In the genomic region with DNA sequence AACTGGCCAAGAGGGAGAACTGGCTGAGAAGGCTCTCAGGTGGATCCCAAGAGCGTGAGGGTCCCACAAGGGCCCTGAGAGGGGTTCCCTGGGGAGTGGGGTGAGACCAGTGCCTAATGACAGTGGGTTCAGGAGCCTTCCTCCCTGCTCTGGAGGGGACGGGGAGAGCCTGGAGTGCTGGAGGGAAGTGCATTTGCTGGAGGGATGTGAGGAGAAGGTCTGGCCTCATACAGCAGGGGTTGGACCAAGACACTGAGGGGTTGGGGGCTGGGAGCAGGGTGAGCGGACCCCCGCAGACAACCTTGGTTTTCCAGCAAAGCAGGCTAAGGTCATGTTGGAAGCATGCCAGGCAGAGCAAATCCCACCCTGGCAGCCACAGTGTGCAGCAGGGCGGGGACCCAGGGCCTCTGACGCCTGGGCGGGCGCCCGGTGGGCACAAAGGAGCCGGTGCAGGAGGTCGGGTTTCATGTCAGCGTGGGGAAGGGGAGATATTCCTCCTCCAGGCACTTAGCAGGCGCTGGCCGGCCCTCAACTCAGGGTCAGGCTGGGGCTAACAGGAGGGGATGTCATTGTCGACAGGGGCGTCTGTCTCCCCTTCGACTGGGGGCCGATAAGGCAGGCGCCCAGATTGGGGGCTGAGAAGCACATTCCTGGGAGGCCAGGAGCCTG, we compare ENCODE assay signal across 29 cellular contexts. TPM values are rescaled to one million over a fixed set of nuclear protein-coding genes. Genes with fewer than 3 reads are reported as not detected.
DNase-seq lines count a peak whose midpoint lies in the region; ATAC-seq and TF ChIP-seq lines count a peak whose summit lies in the region.
"Had no signal": no experiment of that assay in that cellular context is flagged by ENCODE, and none has a peak within 500 bp of the region (broad histone marks: within the 10 kb centered on the region; RNA-seq: fewer than 3 reads in every experiment).

No MANE protein-coding gene starts in this region.

- H3K9ac ChIP-seq in mesenchymal stem cell (ENCODE audit: low read length): no peak overlapping the region

- no peaks in the 10 kb centered on the region for H3K79me1 ChIP-seq in mesenchymal stem cell (replicated peaks; ENCODE audit: low read length, poor library complexity, severe bottlenecking)

- H3K23ac ChIP-seq in mesenchymal stem cell (ENCODE audit: low read length in 2 of 2): no peak overlapping the region

- CTCF ChIA-PET in activated B cell treated with CpG ODN at 0.5 μM for 24 hours (lab: Charles Lee): no interaction called here

- no peak overlapping the region for H3K14ac ChIP-seq in mesenchymal stem cell (ENCODE audit: low read length in 2 of 2)

- H3K36me3 Mint-ChIP-seq in activated B cell treated with CpG ODN at 0.5 μM for 24 hours (ENCODE audit: low read depth): no peaks in the 10 kb centered on the region
- peaks cover 27% of the 10 kb centered on the region for H3K36me3 Mint-ChIP-seq in stimulated activated effector memory CD8-positive, alpha-beta T cell treated with anti-CD3 and anti-CD28 coated beads, Interleukin-12 subunit alpha, Interleukin-12 subunit beta, amount 100 ng/mL, for 72 hours

- peak overlapping the region; percentile 50 for H2BK120ac ChIP-seq in mesenchymal stem cell (ENCODE audit: low read depth, low read length)

- intact Hi-C loops in heart right ventricle (cut with DNase I): loop anchor here in 4 of 10 donors (5.0 to 10.0 kb wide), 4 partner anchors 55 to 217 kb away; a partner anchor contains a TSS
- intact Hi-C loops in activated B cell treated with CpG ODN at 0.5 μM for 24 hours (cut with micrococcal nuclease): loop anchor here (10.0 kb wide), 1 partner anchor 437 kb away; no protein-coding TSS in a partner anchor
- intact Hi-C loops in stomach (cut with DNase I; ENCODE audit: low total_unique reads): loop anchor here (10.0 kb wide), 1 partner anchor 307 kb away; no protein-coding TSS in a partner anchor

- no peak overlapping the region for H4K8ac ChIP-seq in mesenchymal stem cell (ENCODE audit: low read length)

- no peak overlapping the region for H3K4ac ChIP-seq in mesenchymal stem cell (ENCODE audit: low read depth in 1 of 2, low read length in 2 of 2)

- H3K27me3 ChIP-seq in cardiac muscle cell: no peaks in the 10 kb centered on the region
- H3K27me3 ChIP-seq in heart right ventricle: no peaks in the 10 kb centered on the region
- H3K27me3 ChIP-seq in mesenchymal stem cell (ENCODE audit: control insufficient read depth in 1 of 2, insufficient read depth in 1 of 2, low read length in 2 of 2): peaks cover 0 to 11% of the 10 kb centered on the region in 2 experiments
- H3K27me3 ChIP-seq in stomach: no peaks in the 10 kb centered on the region
- H3K27me3 ChIP-seq: body of pancreas, ovary, thyroid gland had no signal

- H3K27me3 Mint-ChIP-seq in activated B cell treated with CpG ODN at 0.5 μM for 24 hours: no peaks in the 10 kb centered on the region
- H3K27me3 Mint-ChIP-seq: activated T-cell treated with anti-CD3 and anti-CD28 coated beads, Interleukin-2, amount 50 U/mL, for 24 hours had no signal

- H2BK12ac ChIP-seq in mesenchymal stem cell (ENCODE audit: low read length in 2 of 2): no peak overlapping the region

- H3K4me2 ChIP-seq in mesenchymal stem cell (ENCODE audit: low read length, poor library complexity, severe bottlenecking): no peak overlapping the region
- H3K4me2 ChIP-seq: PC-9 had no signal

- H3K27ac Mint-ChIP-seq in activated B cell treated with CpG ODN at 0.5 μM for 24 hours: peak overlapping the region; percentile 95
- H3K27ac Mint-ChIP-seq in stimulated activated effector memory CD8-positive, alpha-beta T cell treated with anti-CD3 and anti-CD28 coated beads, Interleukin-12 subunit alpha, Interleukin-12 subunit beta, amount 100 ng/mL, for 72 hours: peak overlapping the region; percentile 50
- H3K27ac Mint-ChIP-seq: activated T-cell treated with anti-CD3 and anti-CD28 coated beads, Interleukin-2, amount 50 U/mL, for 24 hours; stimulated activated naive CD8-positive, alpha-beta T cell treated with anti-CD3 and anti-CD28 coated beads, Interleukin-15, Interleukin-2, amounts not matched to agents 100 ng/mL and 50 ng/mL, for 24 hours had no signal

- H3K4me1 ChIP-seq in cardiac muscle cell (ENCODE audit: low read depth) (peaks cover 49% of the 10 kb centered on the region), heart right ventricle (peaks cover 25 to 67% (median 51%) of the 10 kb centered on the region in 9 donors), mesenchymal stem cell (ENCODE audit: control insufficient read depth, insufficient read depth, low read depth, low read length) (peaks cover 40% of the 10 kb centered on the region), stomach (peaks cover 22 to 61% (median 45%) of the 10 kb centered on the region in 4 donors)

- 68 to 78% methylated on average over 19 of the region's 19 CpGs for WGBS in heart right ventricle, 2 donors
- WGBS in mesenchymal stem cell: 77% methylated on average over 19 of the region's 19 CpGs
- 65 to 89% (median 79%) methylated on average over 10 to 19 of the region's 19 CpGs for WGBS in stomach, 5 donors

- peak overlapping the region; percentile 20 for H4K91ac ChIP-seq in mesenchymal stem cell (ENCODE audit: low read length)

- H3K27ac ChIP-seq in cardiac muscle cell (peak overlapping the region; percentile 92), heart right ventricle (no peak overlapping the region), mesenchymal stem cell (ENCODE audit: low read length, poor library complexity, severe bottlenecking) (no peak overlapping the region), stomach (no peak overlapping the region)
- H3K27ac ChIP-seq: body of pancreas, epithelial cell of prostate, ovary, PC-9, thyroid gland had no signal

- TF ChIP-seq CTCF in cardiac muscle cell (IDR thresholded peaks at IDR 0.05; ENCODE audit: low read depth, low read length) (no peak), heart right ventricle (IDR thresholded peaks at IDR 0.05) (no peak), activated B cell treated with CpG ODN at 0.5 μM for 24 hours (IDR thresholded peaks at IDR 0.05) (no peak), stomach (IDR thresholded peaks at IDR 0.05) (no peak)

- no peaks in the 10 kb centered on the region for H3K36me3 ChIP-seq in cardiac muscle cell
- peaks cover 0 to 3% (median 0%) of the 10 kb centered on the region in 9 donors for H3K36me3 ChIP-seq in heart right ventricle
- H3K36me3 ChIP-seq in mesenchymal stem cell (ENCODE audit: control insufficient read depth in 1 of 2, insufficient read depth in 2 of 2, low read depth in 1 of 2, low read length in 2 of 2): peaks cover 11 to 14% of the 10 kb centered on the region in 2 experiments
- H3K36me3 ChIP-seq in stomach: peaks cover 0 to 4% (median 1%) of the 10 kb centered on the region in 4 donors
- H3K36me3 ChIP-seq: ovary, thyroid gland had no signal

- no peaks in the 10 kb centered on the region for H3K9me3 Mint-ChIP-seq in activated B cell treated with CpG ODN at 0.5 μM for 24 hours
- H3K9me3 Mint-ChIP-seq in stimulated activated effector memory CD8-positive, alpha-beta T cell treated with anti-CD3 and anti-CD28 coated beads, Interleukin-12 subunit alpha, Interleukin-12 subunit beta, amount 100 ng/mL, for 72 hours: no peaks in the 10 kb centered on the region
- H3K9me3 Mint-ChIP-seq: activated T-cell treated with anti-CD3 and anti-CD28 coated beads, Interleukin-2, amount 50 U/mL, for 24 hours; stimulated activated naive CD8-positive, alpha-beta T cell treated with anti-CD3 and anti-CD28 coated beads, Interleukin-15, Interleukin-2, amounts not matched to agents 100 ng/mL and 50 ng/mL, for 24 hours had no signal

- H3K4me3 ChIP-seq in cardiac muscle cell (no peak overlapping the region), heart right ventricle (no peak overlapping the region), mesenchymal stem cell (ENCODE audit: insufficient read depth in 1 of 2, low read depth in 1 of 2, low read length in 2 of 2) (no peak overlapping the region), stomach (no peak overlapping the region)
- H3K4me3 ChIP-seq: body of pancreas, lung, ovary, PC-9, thyroid gland had no signal

- H3K4me1 Mint-ChIP-seq in activated B cell treated with CpG ODN at 0.5 μM for 24 hours: peaks cover 84% of the 10 kb centered on the region
- H3K4me1 Mint-ChIP-seq in stimulated activated effector memory CD8-positive, alpha-beta T cell treated with anti-CD3 and anti-CD28 coated beads, Interleukin-12 subunit alpha, Interleukin-12 subunit beta, amount 100 ng/mL, for 72 hours: peaks cover 34% of the 10 kb centered on the region

- POLR2A ChIA-PET in activated B cell treated with CpG ODN at 0.5 μM for 24 hours (lab: Charles Lee): interaction anchor here (0.5 kb wide), 1 partner anchor 84 kb away, joined by 4 read pairs; no protein-coding TSS in a partner anchor

- H2BK5ac ChIP-seq in mesenchymal stem cell (ENCODE audit: low read depth, low read length, poor library complexity, severe bottlenecking): no peak overlapping the region

- no peak overlapping the region for H3K18ac ChIP-seq in mesenchymal stem cell (ENCODE audit: low read depth in 1 of 2, low read length in 2 of 2)

- TF ChIP-seq EP300 in stomach (IDR thresholded peaks at IDR 0.05): no peak

- ATAC-seq in heart right ventricle (no peak), activated B cell treated with CpG ODN at 0.5 μM for 24 hours (ENCODE audit: low read depth) (no peak), esophagus mucosa (no peak)
- ATAC-seq in stimulated activated effector memory CD8-positive, alpha-beta T cell treated with anti-CD3 and anti-CD28 coated beads, Interleukin-12 subunit alpha, Interleukin-12 subunit beta, amount 100 ng/mL, for 72 hours: no peak
- ATAC-seq: body of pancreas, sciatic nerve had no signal

- H3K9me3 ChIP-seq in cardiac muscle cell (ENCODE audit: low read depth): no peaks in the 10 kb centered on the region
- no peaks in the 10 kb centered on the region for H3K9me3 ChIP-seq in heart right ventricle
- no peaks in the 10 kb centered on the region for H3K9me3 ChIP-seq in mesenchymal stem cell (ENCODE audit: control insufficient read depth, low read length)
- no peaks in the 10 kb centered on the region for H3K9me3 ChIP-seq in stomach
- H3K9me3 ChIP-seq: body of pancreas, ovary, thyroid gland had no signal

- TF ChIP-seq POLR2A in stomach (IDR thresholded peaks at IDR 0.05): no peak

- DNase-seq in cardiac muscle cell (ENCODE audit: low read depth in 1 of 2, low spot score in 1 of 2): peak in 1 of 2 donors; percentile 90
- no peak for DNase-seq in heart right ventricle
- no peak for DNase-seq in activated B cell treated with CpG ODN at 0.5 μM for 24 hours
- DNase-seq in mesenchymal stem cell: no peak
- no peak for DNase-seq in stimulated activated effector memory CD8-positive, alpha-beta T cell treated with anti-CD3 and anti-CD28 coated beads, Interleukin-12 subunit alpha, Interleukin-12 subunit beta, amount 100 ng/mL, for 72 hours (ENCODE audit: low spot score in 2 of 2)
- DNase-seq in stomach: no peak
- no peak for DNase-seq in NCI-H524 treated with DMSO at 0.1 percent for 48 hours (lab: John Stamatoyannopoulos, UW)
- DNase-seq: activated CD4-positive, CD25-positive, alpha-beta regulatory T cell treated with anti-CD3 and anti-CD28 coated beads, Interleukin-2, amount 50 U/mL, for 72 hours; activated CD8-positive, alpha-beta memory T cell treated with anti-CD3 and anti-CD28 coated beads for 24 hours; activated T-cell treated with anti-CD3 and anti-CD28 coated beads, Interleukin-2, amount 50 U/mL, for 24 hours; body of pancreas; C1 segment of cervical spinal cord; DND-41; effector CD4-positive, alpha-beta T cell; H9; Kasumi-1; MV-4-11; NCI-H1930; NCI-H446; ovary; PC-9; SIG-M5; stimulated activated CD4-positive, alpha-beta T cell treated with anti-CD3 and anti-CD28 coated beads, Interleukin-4, amount 100 ng/mL, for 4 hours; thyroid gland had no signal

- no peak overlapping the region for H2AK5ac ChIP-seq in mesenchymal stem cell (ENCODE audit: low read length, severe bottlenecking)

- H2BK15ac ChIP-seq in mesenchymal stem cell (ENCODE audit: low read depth, poor library complexity, severe bottlenecking): peak overlapping the region; percentile 26

- H2AFZ ChIP-seq in mesenchymal stem cell (ENCODE audit: low read depth, low read length): no peak overlapping the region
- H2AFZ ChIP-seq: PC-9 had no signal

- no peak overlapping the region for H3K4me3 Mint-ChIP-seq in activated B cell treated with CpG ODN at 0.5 μM for 24 hours
- no peak overlapping the region for H3K4me3 Mint-ChIP-seq in stimulated activated effector memory CD8-positive, alpha-beta T cell treated with anti-CD3 and anti-CD28 coated beads, Interleukin-12 subunit alpha, Interleukin-12 subunit beta, amount 100 ng/mL, for 72 hours
- H3K4me3 Mint-ChIP-seq: activated T-cell treated with anti-CD3 and anti-CD28 coated beads, Interleukin-2, amount 50 U/mL, for 24 hours; stimulated activated naive CD8-positive, alpha-beta T cell treated with anti-CD3 and anti-CD28 coated beads, Interleukin-15, Interleukin-2, amounts not matched to agents 100 ng/mL and 50 ng/mL, for 24 hours had no signal

RNA-seq across cellular contexts. Expression of a gene that starts 3.1 kb away (rescaled TPM):
- total RNA-seq in cardiac muscle cell (18.0 and 46.9 TPM in 2 replicates), heart right ventricle (1 to 10 TPM in 9 of 10 donors, under 1 TPM in 1; 0.91 to 5.1 (median 1.7) TPM), activated B cell treated with CpG ODN at 0.5 μM for 24 hours (15.4 and 18.3 TPM in 2 replicates), esophagus mucosa (1.5 TPM), stomach (10 to 100 TPM in 2 of 5 donors, 1 to 10 TPM in 2, under 1 TPM in 1; 0.45 to 24.1 (median 5.2) TPM)
- polyA plus RNA-seq in cardiac muscle cell (28.9 and 55.3 TPM in 2 replicates), heart right ventricle (10 to 100 TPM in 1 of 2 donors, 1 to 10 TPM in 1; 2.0 to 14.1 TPM), stomach (10 to 100 TPM in 1 of 3 donors, 1 to 10 TPM in 2; 6.2 to 24.5 (median 7.9) TPM)
- 0.61 TPM for polyA plus RNA-seq in mesenchymal stem cell (2013, experiment 1 of 2)
- 0.52 TPM for polyA plus RNA-seq in mesenchymal stem cell (2013, experiment 2 of 2)

RNA-seq across cellular contexts. Expression of a gene that starts 15.8 kb away (rescaled TPM):
- total RNA-seq in cardiac muscle cell (27.3 and 28.5 TPM in 2 replicates), heart right ventricle (10 to 100 TPM; 16.1 to 30.4 (median 21.2) TPM), activated B cell treated with CpG ODN at 0.5 μM for 24 hours (24.0 and 30.2 TPM in 2 replicates), esophagus mucosa (1.2 TPM), stomach (10 to 100 TPM in 1 of 5 donors, 1 to 10 TPM in 4; 3.2 to 10.3 (median 6.6) TPM)
- polyA plus RNA-seq in cardiac muscle cell (34.2 and 37.9 TPM in 2 replicates), heart right ventricle (10 to 100 TPM in 1 of 2 donors, 1 to 10 TPM in 1; 8.3 to 42.1 TPM), stomach (1 to 10 TPM; 5.8 to 9.1 (median 6.7) TPM)
- polyA plus RNA-seq in mesenchymal stem cell (2013, experiment 1 of 2): 15.5 TPM
- 15.6 TPM for polyA plus RNA-seq in mesenchymal stem cell (2013, experiment 2 of 2)

RNA-seq across cellular contexts. Expression of a gene that starts 52.3 kb away (rescaled TPM):
- total RNA-seq in cardiac muscle cell: 855 and 1,357 TPM in 2 replicates
- 4,717 and 4,854 TPM in 2 replicates for polyA plus RNA-seq in cardiac muscle cell
- 100 to 1,000 TPM; 135 to 457 (median 225) TPM for total RNA-seq in heart right ventricle
- polyA plus RNA-seq in heart right ventricle: 100 to 1,000 TPM; 474 to 634 TPM
- 308 and 349 TPM in 2 replicates for total RNA-seq in activated B cell treated with CpG ODN at 0.5 μM for 24 hours
- polyA plus RNA-seq in mesenchymal stem cell (2013, experiment 1 of 2): 908 TPM
- polyA plus RNA-seq in mesenchymal stem cell (2013, experiment 2 of 2): 993 TPM
- 956 TPM for total RNA-seq in esophagus mucosa
- total RNA-seq in stomach: 100 to 1,000 TPM in 4 of 5 donors, 10 to 100 TPM in 1; 59.5 to 293 (median 214) TPM
- polyA plus RNA-seq in stomach: 100 to 1,000 TPM; 496 to 940 (median 891) TPM

RNA-seq across cellular contexts. Expression of a gene that starts 55.1 kb away (rescaled TPM):
- total RNA-seq in cardiac muscle cell: 147 and 162 TPM in 2 replicates
- polyA plus RNA-seq in cardiac muscle cell: 170 and 175 TPM in 2 replicates
- 10 to 100 TPM; 28.5 to 73.1 (median 39.8) TPM for total RNA-seq in heart right ventricle
- polyA plus RNA-seq in heart right ventricle: 10 to 100 TPM; 26.8 to 70.0 TPM
- total RNA-seq in activated B cell treated with CpG ODN at 0.5 μM for 24 hours: 156 and 161 TPM in 2 replicates
- polyA plus RNA-seq in mesenchymal stem cell (2013, experiment 1 of 2): 68.2 TPM
- polyA plus RNA-seq in mesenchymal stem cell (2013, experiment 2 of 2): 67.4 TPM
- total RNA-seq in esophagus mucosa: 60.3 TPM
- total RNA-seq in stomach: 10 to 100 TPM; 13.4 to 74.6 (median 48.2) TPM
- 10 to 100 TPM; 34.0 to 44.4 (median 37.2) TPM for polyA plus RNA-seq in stomach
